ENCODE assay signal across 1 cellular context in genomic region chr2:105328281-105329196, GRCh38.
TF ChIP-seq lines count a peak whose summit lies in the region.

No MANE protein-coding gene starts in this region.

TF ChIP-seq in HepG2, 621 proteins besides CTCF, POLR2A, EP300 and RAD21 (continued from another document and continues in another):
- no peak for TF ChIP-seq HCFC1 (IDR thresholded peaks at IDR 0.05; ENCODE audit: low read depth, low read length)
- no peak for TF ChIP-seq ZNF770 (CRISPR knock-in tag; IDR thresholded peaks at IDR 0.05)
- no peak for TF ChIP-seq GPBP1L1 (CRISPR knock-in tag; IDR thresholded peaks at IDR 0.05)
- no peak for TF ChIP-seq HNF1A (IDR thresholded peaks at IDR 0.05; ENCODE audit: low read depth)
- TF ChIP-seq HNF1A (CRISPR knock-in tag; IDR thresholded peaks at IDR 0.05; ENCODE audit: borderline replicate concordance): peak; percentile 62; the same call in 1 of the 2 replicates
- 0 out of 2 replicates have a peak, but pooled peaks have one; percentile 12 for TF ChIP-seq ZHX2 (IDR thresholded peaks at IDR 0.05; ENCODE audit: low read depth)
- no peak for TF ChIP-seq ZHX2 (CRISPR knock-in tag; IDR thresholded peaks at IDR 0.05; ENCODE audit: borderline replicate concordance)
- TF ChIP-seq CENPBD1 (CRISPR knock-in tag; IDR thresholded peaks at IDR 0.05; ENCODE audit: borderline replicate concordance, low read depth): peak; percentile 74; the same call in 1 of the 2 replicates
- no peak for TF ChIP-seq PCBP1 (IDR thresholded peaks at IDR 0.05; ENCODE audit: borderline replicate concordance, low read depth, low read length)
- no peak for TF ChIP-seq CBX2 (IDR thresholded peaks at IDR 0.05; ENCODE audit: low read depth, low read length)
- TF ChIP-seq CBX2 (CRISPR knock-in tag; IDR thresholded peaks at IDR 0.05; ENCODE audit: low read depth): no peak
- 0 out of 2 replicates have a peak, but pooled peaks have one; percentile 19 for TF ChIP-seq ZNF773 (CRISPR knock-in tag; IDR thresholded peaks at IDR 0.05; ENCODE audit: borderline replicate concordance)
- TF ChIP-seq ZNF512B (CRISPR knock-in tag; IDR thresholded peaks at IDR 0.05; ENCODE audit: borderline replicate concordance): no peak
- no peak for TF ChIP-seq CEBPB (IDR thresholded peaks at IDR 0.05; ENCODE audit: borderline replicate concordance, low read depth, low read length)
- TF ChIP-seq ZNF784 (CRISPR knock-in tag; IDR thresholded peaks at IDR 0.05; ENCODE audit: borderline replicate concordance): no peak
- no peak; the same call in 1 of the 2 replicates for TF ChIP-seq ZBTB34 (CRISPR knock-in tag; IDR thresholded peaks at IDR 0.05)
- TF ChIP-seq SAP130 (CRISPR knock-in tag; IDR thresholded peaks at IDR 0.05; ENCODE audit: low read depth): peak; percentile 82
- no peak for TF ChIP-seq KLF6 (CRISPR knock-in tag; IDR thresholded peaks at IDR 0.05)
- no peak for TF ChIP-seq ZNF792 (CRISPR knock-in tag; IDR thresholded peaks at IDR 0.05)
- TF ChIP-seq HMGXB3 (CRISPR knock-in tag; IDR thresholded peaks at IDR 0.05; ENCODE audit: borderline replicate concordance): peak; percentile 56; the same call in 1 of the 2 replicates
- TF ChIP-seq ZSCAN29 (CRISPR knock-in tag; conservative IDR thresholded peaks at IDR 0.05): peak; percentile 88; the same call in 1 of the 2 replicates
- TF ChIP-seq EEA1 (CRISPR knock-in tag; IDR thresholded peaks at IDR 0.05; ENCODE audit: borderline replicate concordance): 0 out of 2 replicates have a peak, but pooled peaks have one; percentile 23
- TF ChIP-seq MLX (CRISPR knock-in tag; IDR thresholded peaks at IDR 0.05): peak; percentile 57; the same call in 1 of the 2 replicates
- TF ChIP-seq HHEX (CRISPR knock-in tag; IDR thresholded peaks at IDR 0.05): no peak
- TF ChIP-seq ZNF3 (CRISPR knock-in tag; IDR thresholded peaks at IDR 0.05): peak; percentile 26; the same call in 1 of the 2 replicates
- peak; percentile 80 for TF ChIP-seq BHLHE40 (IDR thresholded peaks at IDR 0.05; ENCODE audit: low read length)
- TF ChIP-seq ZNF317 (CRISPR knock-in tag; IDR thresholded peaks at IDR 0.05): peak; percentile 54; the same call in 1 of the 2 replicates
- no peak for TF ChIP-seq TOE1 (CRISPR knock-in tag; IDR thresholded peaks at IDR 0.05)
